35 cellular contexts compared by ENCODE assay signal in the genomic region with DNA sequence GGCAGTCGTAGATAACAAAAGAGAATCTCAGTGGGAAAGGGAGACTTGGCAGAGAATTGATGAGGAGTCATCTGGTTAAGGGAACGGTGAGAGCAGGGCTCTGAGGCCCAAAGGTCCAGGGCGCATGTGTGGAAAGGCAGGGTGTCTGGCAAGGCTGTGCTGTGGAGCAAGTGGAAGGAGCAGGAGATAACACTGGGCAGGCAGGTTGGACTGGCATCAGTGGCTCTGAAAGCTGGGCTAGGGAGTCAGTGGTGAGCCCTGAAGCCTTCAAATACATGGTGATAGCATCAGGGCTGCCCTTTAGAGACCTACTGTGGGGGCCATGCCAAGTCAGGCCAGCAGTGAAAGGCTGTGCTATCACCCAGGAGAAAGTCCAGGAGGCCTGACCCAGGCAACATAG.
"Had no signal": no experiment of that assay in that cellular context is flagged by ENCODE, and none has a peak within 500 bp of the region (broad histone marks: within the 10 kb centered on the region; RNA-seq: fewer than 3 reads in every experiment).

No MANE protein-coding gene starts in this region.

- H3K27ac ChIP-seq: ascending aorta, cardiac muscle cell, Peyer's patch, RWPE1, VCaP had no signal

- H3K27me3 ChIP-seq: ascending aorta, cardiac muscle cell, MG63, Peyer's patch had no signal

- ATAC-seq: activated CD8-positive, alpha-beta memory T cell treated with anti-CD3 and anti-CD28 coated beads, Interleukin-2, amount 10 ng/mL, durations not matched to agents 7 days and 5 days; PC-3 had no signal

- H3K4me1 ChIP-seq: ascending aorta, Peyer's patch had no signal

- H3K9me3 ChIP-seq: ascending aorta, MG63, Peyer's patch had no signal

- H3K36me3 ChIP-seq: ascending aorta, cardiac muscle cell, MG63, Peyer's patch had no signal

- H3K4me3 ChIP-seq: ascending aorta, cardiac muscle cell, MG63, Peyer's patch had no signal

- DNase-seq: activated B cell treated with CpG ODN at 0.5 μM for 24 hours; activated CD4-positive, alpha-beta memory T cell treated with anti-CD3 and anti-CD28 coated beads, Interleukin-2, amount 10 ng/mL, durations not matched to agents 7 days and 5 days; activated CD4-positive, alpha-beta T cell treated with anti-CD3 and anti-CD28 coated beads for 1 hour; activated CD4-positive, alpha-beta T cell treated with anti-CD3 and anti-CD28 coated beads for 48 hours; activated CD8-positive, alpha-beta memory T cell treated with anti-CD3 and anti-CD28 coated beads for 24 hours; activated CD8-positive, alpha-beta memory T cell treated with anti-CD3 and anti-CD28 coated beads, Interleukin-2, amount 10 ng/mL, durations not matched to agents 7 days and 5 days; activated CD8-positive, alpha-beta memory T cell treated with anti-CD3 and anti-CD28 coated beads, Interleukin-2, amount 50 U/mL, for 48 hours; activated effector memory CD4-positive, alpha-beta T cell treated with Interleukin-2 at 50 U/mL for 16 hours; activated naive CD4-positive, alpha-beta T cell treated with anti-CD3 and anti-CD28 coated beads, Interleukin-2, amount 10 ng/mL, durations not matched to agents 7 days and 5 days; activated T-cell treated with anti-CD3 and anti-CD28 coated beads, Interleukin-2, amount 50 U/mL, for 48 hours; amygdala; Kasumi-1; KBM-7; MG63; NCI-H1048; NCI-H1105 treated with DMSO at 0.1 percent for 48 hours; NCI-H1436; NCI-H1694; NCI-H1930; NCI-H2081 treated with DMSO at 0.1 percent for 48 hours; NCI-H510A; NCI-H526; NCI-H748 treated with DMSO at 0.1 percent for 48 hours; NK-92 treated with Interleukin-12 subunit alpha and Interleukin-12 subunit beta, amount 100 ng/mL, for 24 hours; PC-3; Peyer's patch; Right ventricle myocardium superior; SW 1271; T-helper 1 cell; T-helper 2 cell; T-helper 9 cell had no signal
